Comparison of ENCODE assay signal across 9 cellular contexts in the genomic region with DNA sequence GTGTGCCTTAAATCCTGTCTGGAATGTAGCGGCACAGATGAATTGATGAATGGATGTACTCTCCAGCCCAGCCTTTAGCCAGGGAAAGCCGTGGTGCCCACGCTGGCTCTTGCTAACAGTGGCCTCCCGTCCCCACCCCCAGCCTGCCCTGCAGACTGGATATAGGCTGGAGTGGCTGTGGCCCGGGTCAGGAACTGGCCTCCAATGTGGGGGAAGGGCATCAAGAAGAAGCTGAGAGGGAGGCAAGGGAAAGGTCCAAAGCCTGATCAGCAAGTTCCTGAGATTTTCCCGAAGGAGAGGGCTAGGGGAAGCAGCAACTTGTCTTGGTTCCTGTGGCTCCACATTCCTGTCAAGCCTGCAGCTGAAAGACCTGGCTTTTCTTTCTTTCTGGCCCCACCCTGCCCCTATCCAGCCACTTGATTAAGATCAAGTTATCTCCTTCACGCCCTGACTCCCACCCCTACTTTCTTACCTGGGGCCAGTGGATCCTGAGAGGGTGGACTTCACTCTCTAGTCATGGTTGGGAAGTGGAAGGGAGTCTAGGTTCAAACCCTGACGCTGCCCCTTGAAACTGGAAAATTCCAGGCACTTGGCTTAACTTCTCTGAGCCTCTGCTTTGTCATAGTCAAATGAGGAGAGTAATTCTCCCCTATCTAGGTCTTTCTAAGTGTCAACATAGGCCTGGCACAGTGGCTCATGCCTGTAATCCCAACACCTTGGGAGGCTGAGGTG. TPM values are rescaled to one million over a fixed set of nuclear protein-coding genes. Genes with fewer than 3 reads are reported as not detected.
DNase-seq lines count a peak whose midpoint lies in the region; ATAC-seq and TF ChIP-seq lines count a peak whose summit lies in the region.
"Had no signal": no experiment of that assay in that cellular context is flagged by ENCODE, and none has a peak within 500 bp of the region (broad histone marks: within the 10 kb centered on the region; RNA-seq: fewer than 3 reads in every experiment).

No MANE protein-coding gene starts in this region.

- TF ChIP-seq POLR2A in upper lobe of left lung (IDR thresholded peaks at IDR 0.05), result no peak
- no peak for TF ChIP-seq POLR2A in Peyer's patch (IDR thresholded peaks at IDR 0.05)

- H3K36me3 ChIP-seq in iPS-18a (ENCODE audit: control insufficient read depth, low read depth, low read length) (peaks cover 1% of the 10 kb centered on the region), upper lobe of left lung (peaks cover 0 to 10% (median 3%) of the 10 kb centered on the region in 4 donors), Peyer's patch (peaks cover 0 to 5% (median 0%) of the 10 kb centered on the region in 3 donors)

- H3K27me3 Mint-ChIP-seq in activated naive CD4-positive, alpha-beta T cell treated with anti-CD3 and anti-CD28 coated beads for 36 hours (ENCODE audit: low read depth), result no peaks in the 10 kb centered on the region

- CTCF ChIA-PET in activated naive CD4-positive, alpha-beta T cell treated with anti-CD3 and anti-CD28 coated beads for 36 hours (lab: Charles Lee), result interaction anchor here (0.5 to 3.5 kb wide), 2 partner anchors 39 to 208 kb away, joined by 4 to 13 read pairs; no protein-coding TSS in a partner anchor

- H3K27me3 ChIP-seq in iPS-18a (ENCODE audit: control insufficient read depth, insufficient read depth, low read length) (no peaks in the 10 kb centered on the region), upper lobe of left lung (no peaks in the 10 kb centered on the region), Peyer's patch (no peaks in the 10 kb centered on the region)
- H3K27me3 ChIP-seq: spleen had no signal

- no peak overlapping the region for H3K9ac ChIP-seq in iPS-18a (ENCODE audit: low read length)
- H3K9ac ChIP-seq: KMS-11 had no signal

- 48 to 59% methylated on average over 8 of the region's 8 CpGs for WGBS in upper lobe of left lung, 2 donors

- H3K9me3 Mint-ChIP-seq in activated naive CD4-positive, alpha-beta T cell treated with anti-CD3 and anti-CD28 coated beads for 36 hours, result no peaks in the 10 kb centered on the region

- TF ChIP-seq CTCF in upper lobe of left lung (IDR thresholded peaks at IDR 0.05), result no peak
- TF ChIP-seq CTCF in Peyer's patch (IDR thresholded peaks at IDR 0.05), result no peak

- no peak overlapping the region for H3K4me3 ChIP-seq in iPS-18a (ENCODE audit: low read length)
- H3K4me3 ChIP-seq in upper lobe of left lung, result no peak overlapping the region
- no peak overlapping the region for H3K4me3 ChIP-seq in Peyer's patch

- peaks cover 5% of the 10 kb centered on the region for H3K36me3 Mint-ChIP-seq in activated naive CD4-positive, alpha-beta T cell treated with anti-CD3 and anti-CD28 coated beads for 36 hours (ENCODE audit: low read depth)

- DNase-seq in activated naive CD4-positive, alpha-beta T cell treated with anti-CD3 and anti-CD28 coated beads for 36 hours, result no peak
- no peak for DNase-seq in activated naive CD4-positive, alpha-beta T cell treated with anti-CD3 and anti-CD28 coated beads, Interleukin-2, amount 50 U/mL, for 16 hours
- peak in 1 of 2 donors; percentile 65 for DNase-seq in upper lobe of left lung
- DNase-seq in Peyer's patch, result no peak
- no peak for DNase-seq in NCI-H128 (lab: John Stamatoyannopoulos, UW; ENCODE audit: unreplicated experiment)
- DNase-seq: erythroblast, spleen had no signal

- H3K9me3 ChIP-seq in iPS-18a (ENCODE audit: control insufficient read depth, low read depth, low read length) (no peaks in the 10 kb centered on the region), upper lobe of left lung (no peaks in the 10 kb centered on the region), Peyer's patch (no peaks in the 10 kb centered on the region)
- H3K9me3 ChIP-seq: spleen had no signal

- H3K4me1 Mint-ChIP-seq in activated naive CD4-positive, alpha-beta T cell treated with anti-CD3 and anti-CD28 coated beads for 36 hours (ENCODE audit: low read depth), result peaks cover 23% of the 10 kb centered on the region

- H3K4me3 Mint-ChIP-seq in activated naive CD4-positive, alpha-beta T cell treated with anti-CD3 and anti-CD28 coated beads for 36 hours, result no peak overlapping the region

- H3K4me1 ChIP-seq in iPS-18a (ENCODE audit: control insufficient read depth, low read depth, low read length), result peaks cover 16% of the 10 kb centered on the region
- H3K4me1 ChIP-seq in upper lobe of left lung, result peaks cover 46 to 65% (median 57%) of the 10 kb centered on the region in 4 donors
- peaks cover 0 to 34% (median 2%) of the 10 kb centered on the region in 4 donors for H3K4me1 ChIP-seq in Peyer's patch

- intact Hi-C loops in activated naive CD4-positive, alpha-beta T cell treated with anti-CD3 and anti-CD28 coated beads for 36 hours (cut with micrococcal nuclease), result no loop called here

- peak overlapping the region; percentile 65 for H3K27ac Mint-ChIP-seq in activated naive CD4-positive, alpha-beta T cell treated with anti-CD3 and anti-CD28 coated beads for 36 hours

- ATAC-seq in upper lobe of left lung (ENCODE audit: low FRiP score in 2 of 2), result no peak

- peak overlapping the region; percentile 26 for H3K27ac ChIP-seq in iPS-18a (ENCODE audit: low read length)
- H3K27ac ChIP-seq in upper lobe of left lung, result peak overlapping the region in 3 of 4 donors; percentile 54 to 80 (median 76)
- no peak overlapping the region for H3K27ac ChIP-seq in Peyer's patch
- H3K27ac ChIP-seq: KMS-11 had no signal

- TF ChIP-seq EP300 in upper lobe of left lung (IDR thresholded peaks at IDR 0.05), result no peak

RNA-seq across cellular contexts. Expression of gene MICALL1, which starts 11.0 kb away (rescaled TPM):
- total RNA-seq in activated naive CD4-positive, alpha-beta T cell treated with anti-CD3 and anti-CD28 coated beads for 36 hours, result 10 to 100 TPM; 12.0 to 12.9 TPM
- total RNA-seq in upper lobe of left lung (10 to 100 TPM; 24.3 to 47.1 (median 37.3) TPM), Peyer's patch (10 to 100 TPM; 24.5 to 49.0 (median 31.8) TPM)

RNA-seq across cellular contexts. Expression of gene EIF3L, which starts 45.9 kb away (rescaled TPM):
- 100 to 1,000 TPM; 776 to 797 TPM for total RNA-seq in activated naive CD4-positive, alpha-beta T cell treated with anti-CD3 and anti-CD28 coated beads for 36 hours
- total RNA-seq in upper lobe of left lung, result 100 to 1,000 TPM; 130 to 418 (median 248) TPM
- 100 to 1,000 TPM; 123 to 229 (median 185) TPM for total RNA-seq in Peyer's patch

RNA-seq across cellular contexts. Expression of gene ANKRD54, which starts 51.0 kb away (rescaled TPM):
- total RNA-seq in activated naive CD4-positive, alpha-beta T cell treated with anti-CD3 and anti-CD28 coated beads for 36 hours, result 10 to 100 TPM; 13.5 to 15.6 TPM
- total RNA-seq in upper lobe of left lung (10 to 100 TPM; 22.4 to 49.2 (median 38.2) TPM), Peyer's patch (10 to 100 TPM; 24.9 to 43.3 (median 33.8) TPM)

RNA-seq across cellular contexts. Expression of gene C22orf23, which starts 58.3 kb away (rescaled TPM):
- not detected for total RNA-seq in activated naive CD4-positive, alpha-beta T cell treated with anti-CD3 and anti-CD28 coated beads for 36 hours
- total RNA-seq in upper lobe of left lung, result 1 to 10 TPM in 3 of 6 donors, under 1 TPM in 2, not detected in 1; 0.46 to 7.2 (median 1.2) TPM
- total RNA-seq in Peyer's patch, result under 1 TPM in 1 of 4 donors, not detected in 3; 0.85 TPM
- total RNA-seq: spleen had no signal

RNA-seq across cellular contexts. Expression of gene POLR2F, which starts 58.4 kb away (rescaled TPM):
- total RNA-seq in activated naive CD4-positive, alpha-beta T cell treated with anti-CD3 and anti-CD28 coated beads for 36 hours, result 10 to 100 TPM; 70.1 to 70.6 TPM
- 100 to 1,000 TPM in 2 of 6 donors, 10 to 100 TPM in 4; 48.9 to 152 (median 71.7) TPM for total RNA-seq in upper lobe of left lung
- 10 to 100 TPM; 51.1 to 97.4 (median 55.2) TPM for total RNA-seq in Peyer's patch

Comparison
In these comparisons a context has a peak if more than half of its experiments do, and no peak if none do; other contexts are left out.
1. H3K27ac ChIP-seq: peak in iPS-18a (single experiment) and upper lobe of left lung (3 of 4); none in Peyer's patch (0 of 4).